1 cellular context compared by ENCODE assay signal in genomic region chr14:100102156-100102785, GRCh38.
TF ChIP-seq lines count a peak whose summit lies in the region.

No MANE protein-coding gene starts in this region.

TF ChIP-seq in WTC11, 78 proteins besides CTCF, POLR2A, EP300 and RAD21 (continued from another document):
- TF ChIP-seq SP1 (CRISPR knock-in tag; conservative IDR thresholded peaks at IDR 0.05), result no peak
- no peak for TF ChIP-seq ZNF396 (CRISPR knock-in tag; IDR thresholded peaks at IDR 0.05; ENCODE audit: borderline replicate concordance)
- TF ChIP-seq NFYB (CRISPR knock-in tag; conservative IDR thresholded peaks at IDR 0.05; ENCODE audit: low read depth), result no peak
